ENCODE assay signal across 8 cellular contexts in the genomic region with DNA sequence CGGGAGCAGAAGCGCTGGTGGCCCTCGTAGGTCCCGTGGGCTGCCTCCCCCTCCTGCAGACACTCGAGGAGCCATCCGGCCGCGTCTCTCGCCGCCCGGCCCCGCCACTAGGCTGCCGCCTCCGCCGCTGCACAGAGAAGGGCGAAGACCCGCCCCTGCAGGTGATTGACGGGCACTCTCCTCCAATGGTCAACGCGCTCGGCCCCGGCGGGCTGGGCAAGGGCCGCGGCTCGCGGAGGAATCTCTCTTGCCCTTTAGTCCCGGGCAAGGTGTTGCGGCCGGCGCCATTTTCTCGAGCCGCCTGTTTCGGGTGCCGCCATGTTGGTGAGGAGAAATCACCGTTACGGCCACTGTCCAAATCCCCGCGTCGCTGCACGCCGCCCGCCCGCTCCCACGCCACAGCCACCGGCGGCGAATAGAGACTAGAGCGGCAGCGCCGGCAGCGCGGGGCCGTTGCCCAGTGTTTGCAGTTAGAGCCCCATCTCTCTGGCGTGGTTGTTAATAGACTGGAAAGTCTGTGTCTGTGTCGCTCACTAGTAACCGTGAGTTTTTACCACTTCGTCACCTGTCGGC. TPM values are rescaled to one million over a fixed set of nuclear protein-coding genes. Genes with fewer than 3 reads are reported as not detected.
DNase-seq lines count a peak whose midpoint lies in the region; ATAC-seq lines count a peak whose summit lies in the region.

A gene with protein sequence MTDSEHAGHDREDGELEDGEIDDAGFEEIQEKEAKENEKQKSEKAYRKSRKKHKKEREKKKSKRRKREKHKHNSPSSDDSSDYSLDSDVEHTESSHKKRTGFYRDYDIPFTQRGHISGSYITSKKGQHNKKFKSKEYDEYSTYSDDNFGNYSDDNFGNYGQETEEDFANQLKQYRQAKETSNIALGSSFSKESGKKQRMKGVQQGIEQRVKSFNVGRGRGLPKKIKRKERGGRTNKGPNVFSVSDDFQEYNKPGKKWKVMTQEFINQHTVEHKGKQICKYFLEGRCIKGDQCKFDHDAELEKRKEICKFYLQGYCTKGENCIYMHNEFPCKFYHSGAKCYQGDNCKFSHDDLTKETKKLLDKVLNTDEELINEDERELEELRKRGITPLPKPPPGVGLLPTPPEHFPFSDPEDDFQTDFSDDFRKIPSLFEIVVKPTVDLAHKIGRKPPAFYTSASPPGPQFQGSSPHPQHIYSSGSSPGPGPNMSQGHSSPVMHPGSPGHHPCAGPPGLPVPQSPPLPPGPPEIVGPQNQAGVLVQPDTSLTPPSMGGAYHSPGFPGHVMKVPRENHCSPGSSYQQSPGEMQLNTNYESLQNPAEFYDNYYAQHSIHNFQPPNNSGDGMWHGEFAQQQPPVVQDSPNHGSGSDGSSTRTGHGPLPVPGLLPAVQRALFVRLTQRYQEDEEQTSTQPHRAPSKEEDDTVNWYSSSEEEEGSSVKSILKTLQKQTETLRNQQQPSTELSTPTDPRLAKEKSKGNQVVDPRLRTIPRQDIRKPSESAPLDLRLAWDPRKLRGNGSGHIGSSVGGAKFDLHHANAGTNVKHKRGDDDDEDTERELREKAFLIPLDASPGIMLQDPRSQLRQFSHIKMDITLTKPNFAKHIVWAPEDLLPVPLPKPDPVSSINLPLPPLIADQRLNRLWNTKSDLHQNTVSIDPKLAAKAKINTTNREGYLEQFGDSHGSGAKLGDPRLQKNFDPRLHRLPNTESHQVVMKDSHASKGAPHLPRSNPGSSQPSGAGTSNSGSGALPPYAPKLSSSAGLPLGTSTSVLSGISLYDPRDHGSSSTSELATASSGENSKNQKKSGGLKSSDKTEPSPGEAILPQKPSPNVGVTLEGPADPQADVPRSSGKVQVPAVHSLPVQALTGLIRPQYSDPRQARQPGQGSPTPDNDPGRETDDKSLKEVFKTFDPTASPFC (plus strand): TSS at position 284 of the 573 bp plus-strand sequence. CDS start 398 bp downstream, outside the sequence.

- peak; percentile 96 for ATAC-seq in GM18520 (IDR thresholded peaks at IDR 0.05; ENCODE audit: unreplicated experiment)
- peak; percentile 97 for ATAC-seq in HG03064 (IDR thresholded peaks at IDR 0.05; ENCODE audit: low read depth, unreplicated experiment)

- H3K27me3 ChIP-seq in iPS-15b (ENCODE audit: control insufficient read depth, insufficient read depth, low read length) (no peaks in the 10 kb centered on the region), skeletal muscle satellite cell (ENCODE audit: control insufficient read depth, insufficient read depth, low read length) (no peaks in the 10 kb centered on the region)

- H3K36me3 ChIP-seq in iPS-15b (ENCODE audit: control insufficient read depth, insufficient read depth, low read length) (no peaks in the 10 kb centered on the region), skeletal muscle satellite cell (ENCODE audit: insufficient read depth, low read length) (no peaks in the 10 kb centered on the region)

- H3K9ac ChIP-seq in iPS-15b (ENCODE audit: low read depth, low read length): peak within 1 kb of the TSS; percentile 97
- H3K9ac ChIP-seq in skeletal muscle satellite cell (ENCODE audit: low read depth, low read length): peak within 1 kb of the TSS; percentile 100

- H3K9me3 ChIP-seq in iPS-15b (ENCODE audit: control insufficient read depth, insufficient read depth, low read length) (no peaks in the 10 kb centered on the region), skeletal muscle satellite cell (replicated peaks; ENCODE audit: low read length) (no peaks in the 10 kb centered on the region)

- H3K4me2 ChIP-seq in skeletal muscle satellite cell (ENCODE audit: low read length): peak within 1 kb of the TSS; percentile 91

- DNase-seq in A172 (ENCODE audit: low spot score) (peak; percentile 94), NCI-H2107 treated with DMSO at 0.1 percent for 48 hours (lab: John Stamatoyannopoulos, UW; ENCODE audit: unreplicated experiment) (peak; percentile 85), UCSD-AML1 (lab: John Stamatoyannopoulos, UW; ENCODE audit: unreplicated experiment) (peak; percentile 99), brain pericyte (ENCODE audit: low read depth, low spot score) (peak; percentile 97)

- H3K4me3 ChIP-seq in iPS-15b (ENCODE audit: low read depth, low read length) (peak within 1 kb of the TSS; percentile 92), skeletal muscle satellite cell (ENCODE audit: low read length) (peak within 1 kb of the TSS; percentile 98)

- peaks cover 6% of the 10 kb centered on the region for H3K4me1 ChIP-seq in iPS-15b (ENCODE audit: control insufficient read depth, insufficient read depth, low read length)
- peaks cover 13% of the 10 kb centered on the region for H3K4me1 ChIP-seq in skeletal muscle satellite cell (ENCODE audit: control insufficient read depth, insufficient read depth, low read length)

RNA-seq across cellular contexts. Expression of the gene that starts here (rescaled TPM):
- 8.4 and 9.3 TPM in 2 replicates for total RNA-seq in A172 (2014; rRNA removed; shearing (Covaris generic))
- total RNA-seq in skeletal muscle satellite cell (2012; rRNA removed): 2.0 and 2.8 TPM in 2 replicates

Comparison
In these comparisons a context has a peak if more than half of its experiments do, and no peak if none do; other contexts are left out.
1. Peak in every context shown above with its lines: DNase-seq, ATAC-seq and H3K4me3 ChIP-seq.